Comparison of ENCODE assay signal across 17 cellular contexts in the genomic region with DNA sequence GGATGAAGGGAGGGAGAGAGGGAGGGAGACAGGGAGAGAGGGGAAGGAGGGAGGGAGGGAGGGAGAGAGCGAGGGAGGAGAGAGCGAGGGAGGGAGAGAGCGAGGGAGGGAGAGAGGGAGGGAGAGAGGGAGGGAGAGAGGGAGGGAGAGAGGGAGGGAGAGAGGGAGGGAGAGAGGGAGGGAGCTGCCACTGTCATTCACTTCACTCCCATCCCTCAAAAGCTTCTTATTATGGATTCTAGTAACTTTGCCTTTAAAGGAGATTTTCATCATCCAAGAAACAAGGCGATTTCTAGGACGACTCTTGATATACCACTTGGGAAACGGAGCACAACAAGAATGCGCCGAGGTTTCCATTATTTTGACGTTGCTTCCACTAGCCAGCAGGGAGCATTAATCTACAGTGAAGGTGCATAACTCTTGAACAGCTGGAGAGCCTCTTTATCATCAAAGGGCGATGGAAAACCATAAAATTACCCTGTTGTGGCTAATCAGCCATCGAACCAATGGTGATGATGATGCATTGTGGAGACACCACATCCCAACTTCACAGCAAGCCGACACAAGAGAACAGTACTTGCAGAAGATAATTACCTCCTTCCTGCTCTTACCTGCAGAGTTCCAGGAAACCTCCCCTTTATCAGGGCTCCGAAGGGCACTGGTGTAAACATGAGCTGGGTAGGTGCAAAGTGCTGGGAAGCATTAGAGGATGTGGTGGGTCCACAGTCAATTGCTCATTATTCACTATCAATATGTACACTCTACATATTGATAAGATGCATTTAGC.
DNase-seq lines count a peak whose midpoint lies in the region; ATAC-seq and TF ChIP-seq lines count a peak whose summit lies in the region.
"Had no signal": no experiment of that assay in that cellular context is flagged by ENCODE, and none has a peak within 500 bp of the region (broad histone marks: within the 10 kb centered on the region; RNA-seq: fewer than 3 reads in every experiment).

No MANE protein-coding gene starts in this region.

- no peaks in the 10 kb centered on the region for H3K4me1 ChIP-seq in hepatocyte (ENCODE audit: insufficient read depth)
- H3K4me1 ChIP-seq: HAP-1, SJSA1 had no signal

- ATAC-seq in Right ventricle myocardium inferior: no peak
- ATAC-seq: GM12878 had no signal

- no peaks in the 10 kb centered on the region for H3K9me2 ChIP-seq in hepatocyte (replicated peaks; ENCODE audit: insufficient read depth)

- TF ChIP-seq CTCF in hepatocyte (IDR thresholded peaks at IDR 0.05; ENCODE audit: poor library complexity): no peak

- H3K4me3 ChIP-seq in hepatocyte: no peak overlapping the region
- H3K4me3 ChIP-seq: GM12878, HAP-1, PC-9, SJSA1 had no signal

- WGBS in hepatocyte (ENCODE audit: low lambda C conversion rate, missing lambda C conversion rate): 64% methylated on average over 10 of the region's 13 CpGs

- no peak overlapping the region for H3K27ac ChIP-seq in hepatocyte
- H3K27ac ChIP-seq: PC-9, SJSA1 had no signal

- H3K79me2 ChIP-seq in hepatocyte: no peaks in the 10 kb centered on the region

- H3K27me3 ChIP-seq in hepatocyte: no peaks in the 10 kb centered on the region
- H3K27me3 ChIP-seq: SJSA1 had no signal

- intact Hi-C loops in Right ventricle myocardium inferior (cut with DNase I): no loop called here

- no peak overlapping the region for H2AFZ ChIP-seq in hepatocyte
- H2AFZ ChIP-seq: PC-9 had no signal

- H3K9me3 ChIP-seq in hepatocyte (ENCODE audit: low read depth): no peaks in the 10 kb centered on the region
- H3K9me3 ChIP-seq: HAP-1, SJSA1 had no signal

- no peaks in the 10 kb centered on the region for H3K36me3 ChIP-seq in hepatocyte (replicated peaks; ENCODE audit: insufficient read depth, low read depth)
- H3K36me3 ChIP-seq: HAP-1, SJSA1 had no signal

- DNase-seq in AG20443 (ENCODE audit: low spot score) (peak; percentile 1), COR-L47 (lab: John Stamatoyannopoulos, UW) (peak; percentile 71), NCI-H2227 (lab: John Stamatoyannopoulos, UW; ENCODE audit: unreplicated experiment) (peak; percentile 47), hepatocyte (ENCODE audit: low spot score) (peak; percentile 4), Right ventricle myocardium inferior (ENCODE audit: missing footprints) (no peak), GOT3 (lab: John Stamatoyannopoulos, UW) (no peak), anterior cingulate cortex (lab: John Stamatoyannopoulos, UW) (no peak)
- DNase-seq: ACHN; CD4-positive, CD25-positive, alpha-beta regulatory T cell; GDM1; NCI-H2029 treated with DMSO at 0.1 percent for 48 hours; NCI-H226; NCI-H774; PC-9 had no signal

- H3K4me2 ChIP-seq in hepatocyte: no peak overlapping the region
- H3K4me2 ChIP-seq: PC-9 had no signal

- H4K20me1 ChIP-seq in hepatocyte (ENCODE audit: insufficient read depth, poor library complexity, severe bottlenecking): no peaks in the 10 kb centered on the region

Comparison
In these comparisons a context has a peak if more than half of its experiments do, and no peak if none do; other contexts are left out.
1. DNase-seq: peak in AG20443 (single experiment), COR-L47 (single experiment), NCI-H2227 (single experiment) and hepatocyte (single experiment); none in Right ventricle myocardium inferior (single experiment), GOT3 (single experiment) and anterior cingulate cortex (0 of 58).